In genomic region chr9:135478858-135479468, GRCh38 we compare ENCODE assay signal across 8 cellular contexts. TPM values are rescaled to one million over a fixed set of nuclear protein-coding genes. Genes with fewer than 3 reads are reported as not detected.
DNase-seq lines count a peak whose midpoint lies in the region; ATAC-seq, FAIRE-seq and TF ChIP-seq lines count a peak whose summit lies in the region.

No MANE protein-coding gene starts in this region.

- no peaks in the 10 kb centered on the region for H3K36me3 Mint-ChIP-seq in stimulated activated effector memory CD8-positive, alpha-beta T cell treated with anti-CD3 and anti-CD28 coated beads, Interleukin-12 subunit alpha, Interleukin-12 subunit beta, amount 100 ng/mL, for 72 hours

- H3K79me2 ChIP-seq in keratinocyte (ENCODE audit: control insufficient read depth, insufficient read depth, low read length): peaks cover 4% of the 10 kb centered on the region

- peak overlapping the region; percentile 81 for H3K4me3 Mint-ChIP-seq in stimulated activated effector memory CD8-positive, alpha-beta T cell treated with anti-CD3 and anti-CD28 coated beads, Interleukin-12 subunit alpha, Interleukin-12 subunit beta, amount 100 ng/mL, for 72 hours

- peak overlapping the region; percentile 58 for H3K4me2 ChIP-seq in keratinocyte (ENCODE audit: control insufficient read depth, extremely low read depth, insufficient read depth, low read depth, low read length)

- no peak overlapping the region for H2AFZ ChIP-seq in keratinocyte (ENCODE audit: control insufficient read depth, low read length)

- H3K27me3 ChIP-seq in keratinocyte (ENCODE audit: control insufficient read depth, extremely low read depth, insufficient read depth, low read length): no peaks in the 10 kb centered on the region

- H3K4me3 ChIP-seq in cardiac fibroblast (replicated peaks in 1 of 2; ENCODE audit: low read depth in 2 of 2, low read length in 2 of 2) (peak overlapping the region; percentile 29 to 47), keratinocyte (ENCODE audit: control insufficient read depth in 2 of 3, extremely low read depth in 1 of 3, insufficient read depth in 2 of 3, low read depth in 1 of 3, low read length in 3 of 3) (peak overlapping the region; percentile 32 to 51 (median 49))

- H3K4me1 Mint-ChIP-seq in stimulated activated effector memory CD8-positive, alpha-beta T cell treated with anti-CD3 and anti-CD28 coated beads, Interleukin-12 subunit alpha, Interleukin-12 subunit beta, amount 100 ng/mL, for 72 hours: peaks cover 5% of the 10 kb centered on the region

- no peak for ATAC-seq in stimulated activated effector memory CD8-positive, alpha-beta T cell treated with anti-CD3 and anti-CD28 coated beads, Interleukin-12 subunit alpha, Interleukin-12 subunit beta, amount 100 ng/mL, for 72 hours
- no peak for ATAC-seq in GM21423 (IDR thresholded peaks at IDR 0.05; ENCODE audit: unreplicated experiment)

- H3K4me1 ChIP-seq in keratinocyte (ENCODE audit: control insufficient read depth, extremely low read depth, insufficient read depth, low read length): peaks cover 7% of the 10 kb centered on the region

- H3K9me1 ChIP-seq in keratinocyte (ENCODE audit: control insufficient read depth, extremely low read depth, insufficient read depth, low read length): no peaks in the 10 kb centered on the region

- peak overlapping the region; percentile 79 for H3K27ac Mint-ChIP-seq in stimulated activated effector memory CD8-positive, alpha-beta T cell treated with anti-CD3 and anti-CD28 coated beads, Interleukin-12 subunit alpha, Interleukin-12 subunit beta, amount 100 ng/mL, for 72 hours

- H3K36me3 ChIP-seq in keratinocyte (ENCODE audit: control insufficient read depth in 2 of 2, extremely low read depth in 1 of 2, insufficient read depth in 2 of 2, low read length in 2 of 2): peaks cover 0 to 4% of the 10 kb centered on the region in 2 experiments

- FAIRE-seq in keratinocyte (lab: Jason Lieb, UNC): no peak

- no peak overlapping the region for H3K27ac ChIP-seq in keratinocyte (ENCODE audit: control insufficient read depth, insufficient read depth, low read length)

- TF ChIP-seq CTCF in cardiac fibroblast (IDR thresholded peaks at IDR 0.05; ENCODE audit: low read depth, low read length): peak; percentile 3
- peak; percentile 20 to 46 (median 22) for TF ChIP-seq CTCF in keratinocyte (optimal IDR thresholded peaks at IDR 0.05 in 1 of 3, IDR thresholded peaks at IDR 0.05 in 1 of 3, conservative IDR thresholded peaks at IDR 0.05 in 1 of 3; ENCODE audit: extremely low read depth in 1 of 3, insufficient read depth in 2 of 3, low read length in 3 of 3)

- H3K9me3 ChIP-seq in keratinocyte (ENCODE audit: control insufficient read depth, low read depth, low read length): no peaks in the 10 kb centered on the region

- H4K20me1 ChIP-seq in keratinocyte (ENCODE audit: control insufficient read depth, extremely low read depth, insufficient read depth, low read length): no peaks in the 10 kb centered on the region

- no peaks in the 10 kb centered on the region for H3K9me3 Mint-ChIP-seq in stimulated activated effector memory CD8-positive, alpha-beta T cell treated with anti-CD3 and anti-CD28 coated beads, Interleukin-12 subunit alpha, Interleukin-12 subunit beta, amount 100 ng/mL, for 72 hours

- peak; percentile 39 for DNase-seq in NCI-H2171 treated with DMSO at 0.1 percent for 48 hours (lab: John Stamatoyannopoulos, UW)
- no peak for DNase-seq in NCI-H2171 (lab: John Stamatoyannopoulos, UW)
- DNase-seq in NOMO-1 treated with dmso at 0.1 percent for 144 hours (lab: John Stamatoyannopoulos, UW; ENCODE audit: unreplicated experiment): peak; percentile 36
- DNase-seq in cardiac fibroblast (ENCODE audit: low read depth in 2 of 2): peak; percentile 16 to 38
- no peak for DNase-seq in keratinocyte (ENCODE audit: low read depth, low spot score)
- DNase-seq in stimulated activated effector memory CD8-positive, alpha-beta T cell treated with anti-CD3 and anti-CD28 coated beads, Interleukin-12 subunit alpha, Interleukin-12 subunit beta, amount 100 ng/mL, for 72 hours (ENCODE audit: low spot score in 2 of 2): no peak
- no peak for DNase-seq in GF-D8 (lab: John Stamatoyannopoulos, UW)

- peak overlapping the region; percentile 33 for H3K9ac ChIP-seq in keratinocyte (ENCODE audit: control insufficient read depth, extremely low read depth, insufficient read depth, low read length)

- dilution Hi-C loops in keratinocyte (cut with MboI; ENCODE audit: extremely low pct_ligation_motif_present, low sequenced_read_pairs): no loop called here

RNA-seq across cellular contexts. Expression of gene PPP1R26, which starts 0.6 kb away (rescaled TPM):
- polyA plus RNA-seq in keratinocyte: 4.3 to 4.7 TPM (median 4.5 TPM) in 3 replicates
- polyA plus RNA-seq in keratinocyte (2011; ENCODE audit: low read depth): 9.4 TPM
- 2.5 and 4.8 TPM in 2 replicates for polyA plus RNA-seq in keratinocyte (2011; cell fraction: cytosol; rRNA removed)
- 11.0 and 12.5 TPM in 2 replicates for polyA plus RNA-seq in keratinocyte (2011; cell fraction: nucleus; rRNA removed)
- polyA plus RNA-seq in keratinocyte (2012; ENCODE audit: low replicate concordance): 6.4 and 7.5 TPM in 2 replicates
- 3.6 to 8.1 TPM (median 3.6 TPM) in 3 replicates for polyA minus RNA-seq in keratinocyte
- 7.9 TPM for polyA minus RNA-seq in keratinocyte (2011; cell fraction: cytosol; rRNA and poly(A)+ RNA removed)
- 8.0 and 8.6 TPM in 2 replicates for polyA minus RNA-seq in keratinocyte (2011; cell fraction: nucleus; rRNA and poly(A)+ RNA removed)

RNA-seq across cellular contexts. Expression of gene MRPS2, which starts 21.5 kb away (rescaled TPM):
- 44.7 to 115 TPM (median 61.1 TPM) in 3 replicates for polyA plus RNA-seq in keratinocyte
- 8.6 TPM for polyA plus RNA-seq in keratinocyte (2011; ENCODE audit: low read depth)
- 64.8 and 109 TPM in 2 replicates for polyA plus RNA-seq in keratinocyte (2011; cell fraction: cytosol; rRNA removed)
- 55.7 and 75.2 TPM in 2 replicates for polyA plus RNA-seq in keratinocyte (2011; cell fraction: nucleus; rRNA removed)
- polyA plus RNA-seq in keratinocyte (2012; ENCODE audit: low replicate concordance): 42.4 and 69.6 TPM in 2 replicates
- polyA minus RNA-seq in keratinocyte: 80.6 to 155 TPM (median 91.7 TPM) in 3 replicates
- 110 TPM for polyA minus RNA-seq in keratinocyte (2011; cell fraction: cytosol; rRNA and poly(A)+ RNA removed)
- 22.2 and 29.4 TPM in 2 replicates for polyA minus RNA-seq in keratinocyte (2011; cell fraction: nucleus; rRNA and poly(A)+ RNA removed)

RNA-seq across cellular contexts. Expression of gene LCN1, which starts 42.3 kb away (rescaled TPM):
- not detected in 3 replicates for polyA plus RNA-seq in keratinocyte
- polyA plus RNA-seq in keratinocyte (2011; ENCODE audit: low read depth): not detected
- polyA plus RNA-seq in keratinocyte (2011; cell fraction: cytosol; rRNA removed): not detected in 2 replicates
- not detected in 2 replicates for polyA plus RNA-seq in keratinocyte (2011; cell fraction: nucleus; rRNA removed)
- not detected in 2 replicates for polyA plus RNA-seq in keratinocyte (2012; ENCODE audit: low replicate concordance)
- not detected in 3 replicates for polyA minus RNA-seq in keratinocyte
- polyA minus RNA-seq in keratinocyte (2011; cell fraction: cytosol; rRNA and poly(A)+ RNA removed): not detected
- not detected in 2 replicates for polyA minus RNA-seq in keratinocyte (2011; cell fraction: nucleus; rRNA and poly(A)+ RNA removed)

Comparison
In these comparisons a context has a peak if more than half of its experiments do, and no peak if none do; other contexts are left out.
1. DNase-seq: peak in NCI-H2171 treated with DMSO at 0.1 percent for 48 hours (single experiment), NOMO-1 treated with dmso at 0.1 percent for 144 hours (single experiment) and cardiac fibroblast (2 of 2); none in NCI-H2171 (single experiment), keratinocyte (single experiment), stimulated activated effector memory CD8-positive, alpha-beta T cell treated with anti-CD3 and anti-CD28 coated beads, Interleukin-12 subunit alpha, Interleukin-12 subunit beta, amount 100 ng/mL, for 72 hours (0 of 2) and GF-D8 (single experiment).